Comparison of ENCODE assay signal across 1 cellular context in genomic region chr6:35677456-35677855, GRCh38.
TF ChIP-seq lines count a peak whose summit lies in the region.

No MANE protein-coding gene starts in this region.

TF ChIP-seq in HepG2, 621 proteins besides CTCF, POLR2A, EP300 and RAD21:
- TF ChIP-seq ZNF350 (CRISPR knock-in tag; IDR thresholded peaks at IDR 0.05; ENCODE audit: borderline replicate concordance, low read depth): no peak
- TF ChIP-seq NFYB (CRISPR knock-in tag; IDR thresholded peaks at IDR 0.05): no peak
- TF ChIP-seq USF2 (IDR thresholded peaks at IDR 0.05; ENCODE audit: low read depth, low read length): no peak
- TF ChIP-seq USF2 (CRISPR knock-in tag; IDR thresholded peaks at IDR 0.05; ENCODE audit: borderline replicate concordance): no peak
- TF ChIP-seq SMAD1 (CRISPR knock-in tag; IDR thresholded peaks at IDR 0.05; ENCODE audit: borderline replicate concordance, low read depth): no peak
- no peak for TF ChIP-seq MBD4 (IDR thresholded peaks at IDR 0.05; ENCODE audit: borderline replicate concordance, low read length)
